1 cellular context compared by ENCODE assay signal in the genomic region with DNA sequence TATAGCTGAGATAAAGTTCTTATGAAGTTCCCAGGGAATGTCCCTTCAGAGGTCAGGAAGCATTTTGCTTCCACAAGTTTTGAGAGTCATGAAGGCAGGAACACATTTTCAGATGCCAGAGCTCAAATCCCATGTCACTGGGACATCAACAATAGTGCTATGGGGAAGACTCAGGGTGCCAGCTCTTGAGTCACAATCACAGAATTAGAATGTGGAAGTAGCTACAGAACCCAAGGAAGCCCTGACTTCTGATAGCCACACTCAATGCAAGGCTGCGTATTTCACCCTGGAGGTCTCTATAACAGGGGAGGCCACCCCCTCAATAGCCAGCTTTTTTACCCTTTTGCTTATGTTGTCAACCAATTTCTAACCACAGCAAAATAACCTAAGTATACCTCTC. TPM values are rescaled to one million over a fixed set of nuclear protein-coding genes. Genes with fewer than 3 reads are reported as not detected.
"Had no signal": no experiment of that assay in that cellular context is flagged by ENCODE, and none has a peak within 500 bp of the region (broad histone marks: within the 10 kb centered on the region; RNA-seq: fewer than 3 reads in every experiment).

No MANE protein-coding gene starts in this region.

RNA-seq across cellular contexts. Expression of a gene that starts 47.8 kb away (rescaled TPM):
- total RNA-seq: suprapubic skin had no signal
